Comparison of ENCODE assay signal across 24 cellular contexts in genomic region chr16:5028950-5029475, GRCh38. TPM values are rescaled to one million over a fixed set of nuclear protein-coding genes. Genes with fewer than 3 reads are reported as not detected.
"Had no signal": no experiment of that assay in that cellular context is flagged by ENCODE, and none has a peak within 500 bp of the region (broad histone marks: within the 10 kb centered on the region; RNA-seq: fewer than 3 reads in every experiment).

No MANE protein-coding gene starts in this region.

- H3K27ac Mint-ChIP-seq: activated CD4-positive, alpha-beta T cell treated with anti-CD3 and anti-CD28 coated beads for 36 hours; activated naive CD8-positive, alpha-beta T cell; immature natural killer cell; memory B cell; T-helper 2 cell treated with Interferon-gamma antibody and Interleukin-4, amounts not matched to agents 5 μg/mL and 100 μg/mL, for 36 hours; WTC11 had no signal

- FAIRE-seq: endothelial cell of umbilical vein, TTC549 had no signal

- H3K9me3 Mint-ChIP-seq: central memory CD8-positive, alpha-beta T cell; immature natural killer cell; memory B cell; naive B cell; T-helper 2 cell treated with Interferon-gamma antibody and Interleukin-4, amounts not matched to agents 5 μg/mL and 100 μg/mL, for 36 hours; WTC11 had no signal

- DNase-seq: activated CD4-positive, alpha-beta T cell treated with anti-CD3 and anti-CD28 coated beads for 36 hours; activated CD4-positive, alpha-beta T cell treated with anti-CD3 and anti-CD28 coated beads, Interleukin-2, amount 50 U/mL, for 48 hours; activated gamma-delta T cell treated with Interleukin-2 at 50 U/mL for 16 hours; brain microvascular endothelial cell; effector CD8-positive, alpha-beta T cell; heart right ventricle; immature natural killer cell; kidney glomerular epithelial cell; left ventricle myocardium superior; mucosa of descending colon; naive B cell; stimulated activated naive CD4-positive, alpha-beta T cell treated with Interleukin-2 at 50 U/mL for 16 hours; SW 1271; transverse colon had no signal

- H3K27me3 ChIP-seq: brain microvascular endothelial cell, esophagus muscularis mucosa, gastroesophageal sphincter, heart right ventricle, transverse colon had no signal

- H3K9me3 ChIP-seq: esophagus muscularis mucosa, gastroesophageal sphincter, heart right ventricle, mucosa of descending colon, transverse colon had no signal

- ATAC-seq: activated CD4-positive, alpha-beta T cell treated with anti-CD3 and anti-CD28 coated beads for 36 hours; gastroesophageal sphincter; heart right ventricle; left ventricle myocardium superior; mucosa of descending colon; WTC11 had no signal

- H3K36me3 Mint-ChIP-seq: activated naive CD8-positive, alpha-beta T cell; WTC11 had no signal

- H3K4me3 Mint-ChIP-seq: activated CD4-positive, alpha-beta T cell treated with anti-CD3 and anti-CD28 coated beads for 36 hours; activated naive CD8-positive, alpha-beta T cell; central memory CD8-positive, alpha-beta T cell; immature natural killer cell; memory B cell; T-helper 2 cell treated with Interferon-gamma antibody and Interleukin-4, amounts not matched to agents 5 μg/mL and 100 μg/mL, for 36 hours; WTC11 had no signal

- H3K36me3 ChIP-seq: brain microvascular endothelial cell had no signal

- H3K4me3 ChIP-seq: coronary artery, esophagus muscularis mucosa, gastroesophageal sphincter, heart right ventricle, mucosa of descending colon, transverse colon had no signal

- H3K27me3 Mint-ChIP-seq: activated CD4-positive, alpha-beta T cell treated with anti-CD3 and anti-CD28 coated beads for 36 hours; activated naive CD8-positive, alpha-beta T cell; central memory CD8-positive, alpha-beta T cell; memory B cell; naive B cell had no signal

- H3K27ac ChIP-seq: brain microvascular endothelial cell, coronary artery, esophagus muscularis mucosa, gastroesophageal sphincter, heart right ventricle, transverse colon had no signal

RNA-seq across cellular contexts. Expression of gene C16orf89, which starts 36.7 kb away (rescaled TPM):
- total RNA-seq: activated CD4-positive, alpha-beta T cell treated with anti-CD3 and anti-CD28 coated beads for 36 hours; endothelial cell of umbilical vein had no signal
